ENCODE assay signal across 14 cellular contexts in genomic region chr3:188043891-188044290, GRCh38.
"Had no signal": no experiment of that assay in that cellular context is flagged by ENCODE, and none has a peak within 500 bp of the region (broad histone marks: within the 10 kb centered on the region; RNA-seq: fewer than 3 reads in every experiment).

No MANE protein-coding gene starts in this region.

- ATAC-seq: gastrocnemius medialis, left ventricle myocardium superior, pancreas had no signal

- H3K4me1 ChIP-seq: pancreas, transverse colon had no signal

- H3K27me3 ChIP-seq: gastrocnemius medialis, pancreas, transverse colon had no signal

- H3K36me3 Mint-ChIP-seq: brain had no signal

- DNase-seq: activated T-cell treated with anti-CD3 and anti-CD28 coated beads, Interleukin-2, amount 50 U/mL, for 48 hours; amniotic stem cell; effector memory CD4-positive, alpha-beta T cell; gastrocnemius medialis; kidney; left ventricle myocardium superior; mesendoderm; pancreas; retina; stimulated activated CD4-positive, alpha-beta T cell treated with anti-CD3 and anti-CD28 coated beads, Interleukin-4, amount 100 ng/mL, for 4 hours; substantia nigra; transverse colon had no signal

- H3K27ac Mint-ChIP-seq: brain had no signal

- H3K9me3 ChIP-seq: gastrocnemius medialis, pancreas, transverse colon had no signal

- H3K9me3 Mint-ChIP-seq: brain had no signal

- H3K4me3 ChIP-seq: gastrocnemius medialis, pancreas, skin epidermis, transverse colon had no signal

- H3K36me3 ChIP-seq: gastrocnemius medialis, pancreas, transverse colon had no signal

- H3K27ac ChIP-seq: gastrocnemius medialis, pancreas, skin epidermis, transverse colon had no signal

- FAIRE-seq: kidney, pancreas had no signal

- H3K4me3 Mint-ChIP-seq: brain had no signal
